25 cellular contexts compared by ENCODE assay signal in genomic region chr10:132495231-132495630, GRCh38. TPM values are rescaled to one million over a fixed set of nuclear protein-coding genes. Genes with fewer than 3 reads are reported as not detected.
DNase-seq lines count a peak whose midpoint lies in the region; ATAC-seq and TF ChIP-seq lines count a peak whose summit lies in the region.
"Had no signal": no experiment of that assay in that cellular context is flagged by ENCODE, and none has a peak within 500 bp of the region (broad histone marks: within the 10 kb centered on the region; RNA-seq: fewer than 3 reads in every experiment).

No MANE protein-coding gene starts in this region.

- peaks cover 3 to 35% of the 10 kb centered on the region in 2 donors for H3K4me1 ChIP-seq in thoracic aorta (ENCODE audit: control insufficient read depth in 1 of 2, low read depth in 2 of 2)
- H3K4me1 ChIP-seq: SJSA1 had no signal

- H3K4me3 Mint-ChIP-seq in mesothelial cell of epicardium: no peak overlapping the region
- H3K4me3 Mint-ChIP-seq: CD4-positive, alpha-beta memory T cell; GM23338; H9 had no signal

- H3K4me3 ChIP-seq in thoracic aorta: no peak overlapping the region
- H3K4me3 ChIP-seq: GM23338, PC-9, SJSA1 had no signal

- no peaks in the 10 kb centered on the region for H3K9me3 ChIP-seq in thoracic aorta
- H3K9me3 ChIP-seq: SJSA1 had no signal

- H3K36me3 Mint-ChIP-seq in mesothelial cell of epicardium: no peaks in the 10 kb centered on the region
- H3K36me3 Mint-ChIP-seq: CD4-positive, alpha-beta memory T cell had no signal

- peak overlapping the region; percentile 21 for H3K27ac Mint-ChIP-seq in mesothelial cell of epicardium
- H3K27ac Mint-ChIP-seq: CD4-positive, alpha-beta memory T cell; GM23338; H9 had no signal

- peaks cover 27% of the 10 kb centered on the region for H3K4me1 Mint-ChIP-seq in mesothelial cell of epicardium
- H3K4me1 Mint-ChIP-seq: CD4-positive, alpha-beta memory T cell; GM23338; H9 had no signal

- H3K9me3 Mint-ChIP-seq in mesothelial cell of epicardium: no peaks in the 10 kb centered on the region

- no peaks in the 10 kb centered on the region for H3K36me3 ChIP-seq in thoracic aorta
- H3K36me3 ChIP-seq: SJSA1 had no signal

- no peak for TF ChIP-seq CTCF in mesothelial cell of epicardium (IDR thresholded peaks at IDR 0.05; ENCODE audit: unreplicated experiment)
- TF ChIP-seq CTCF in thoracic aorta (IDR thresholded peaks at IDR 0.05): no peak

- ATAC-seq in thoracic aorta (ENCODE audit: insufficient number of reproducible peaks, low FRiP score, low read depth): no peak
- no peak for ATAC-seq in GM19023 (IDR thresholded peaks at IDR 0.05; ENCODE audit: unreplicated experiment)
- ATAC-seq in HG03457 (IDR thresholded peaks at IDR 0.05; ENCODE audit: unreplicated experiment): no peak
- ATAC-seq: GM23338, Right ventricle myocardium inferior had no signal

- no peaks in the 10 kb centered on the region for H3K27me3 ChIP-seq in thoracic aorta (replicated peaks; ENCODE audit: insufficient read depth)
- H3K27me3 ChIP-seq: SJSA1 had no signal

- DNase-seq in mesothelial cell of epicardium (ENCODE audit: low spot score in 2 of 2, unreplicated experiment in 2 of 2) (no peak), thoracic aorta (ENCODE audit: low spot score) (no peak)
- DNase-seq in stimulated activated CD4-positive, alpha-beta T cell treated with anti-CD3 and anti-CD28 coated beads, Interleukin-2, amount 100 ng/mL, for 24 hours: no peak
- DNase-seq in activated naive CD4-positive, alpha-beta T cell treated with Interleukin-2 at 50 U/mL for 16 hours: no peak
- DNase-seq: C1 segment of cervical spinal cord; CD4-positive, alpha-beta memory T cell; COR-L47; DMS53; H9; IMR-90; NCI-H1048; NCI-H1417; NCI-H1694; NCI-H2029 treated with DMSO at 0.1 percent for 48 hours; NCI-H446 treated with DMSO at 0.1 percent for 48 hours; NCI-H526; NCI-H82; PC-9 had no signal

- no peaks in the 10 kb centered on the region for H3K27me3 Mint-ChIP-seq in mesothelial cell of epicardium (ENCODE audit: low read depth)

- H3K27ac ChIP-seq in cingulate gyrus (ENCODE audit: low read depth, low read length) (peak overlapping the region; percentile 55), thoracic aorta (peak overlapping the region; percentile 28 to 59)
- H3K27ac ChIP-seq: KMS-11, PC-9, SJSA1 had no signal

RNA-seq across cellular contexts. Expression of gene INPP5A, which starts 42.4 kb away (rescaled TPM):
- total RNA-seq in mesothelial cell of epicardium (36.4 to 41.8 TPM (median 41.0 TPM) in 3 replicates), thoracic aorta (100 to 1,000 TPM; 120 to 142 TPM)
